8 cellular contexts compared by ENCODE assay signal in the genomic region with DNA sequence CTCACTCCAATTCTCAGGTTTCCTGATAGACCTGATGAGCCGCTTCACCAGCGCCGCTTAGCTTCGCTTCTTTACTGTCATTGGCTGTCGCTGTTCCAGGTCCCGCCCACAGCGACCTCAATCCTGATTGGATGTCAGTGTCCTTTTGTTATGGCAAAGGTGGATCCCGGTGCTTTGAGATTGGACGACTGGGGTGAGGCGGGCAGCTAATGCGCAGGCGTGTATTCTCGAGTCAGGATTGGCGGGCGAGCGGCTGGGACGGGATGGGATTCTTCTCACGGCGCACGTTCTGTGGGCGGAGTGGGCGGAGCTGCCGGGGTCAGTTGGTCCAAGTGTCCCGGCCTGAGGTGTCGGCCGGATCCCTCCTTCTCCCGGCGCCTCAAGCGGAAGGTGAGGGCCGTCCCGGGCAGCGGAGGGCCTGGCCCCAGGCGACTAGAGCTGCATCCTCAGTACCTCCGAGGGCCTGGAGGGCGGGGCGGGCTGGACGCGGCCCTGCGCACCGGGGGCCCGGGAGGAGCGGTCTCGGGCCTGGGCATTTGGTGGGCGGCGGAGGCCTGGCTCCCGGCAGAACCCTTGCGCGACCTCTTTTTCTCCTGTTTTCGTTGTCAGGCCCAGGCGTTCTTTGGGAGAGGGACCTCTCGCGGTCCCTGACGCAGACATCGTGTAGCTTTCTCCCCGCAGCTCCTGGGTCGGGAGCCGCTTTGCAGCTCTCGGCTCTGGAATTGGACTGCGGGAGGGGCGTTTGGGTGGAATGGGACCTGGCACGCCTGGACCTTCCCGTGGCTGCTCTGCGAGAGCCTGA. TPM values are rescaled to one million over a fixed set of nuclear protein-coding genes. Genes with fewer than 3 reads are reported as not detected.
DNase-seq lines count a peak whose midpoint lies in the region; ATAC-seq and TF ChIP-seq lines count a peak whose summit lies in the region.

A gene (plus strand): TSS at position 319 of the 802 bp plus-strand sequence. CDS start 5,525 bp downstream, outside the sequence.

- peak within 1 kb of the TSS; percentile 82 for H3K23ac ChIP-seq in IMR-90 (ENCODE audit: low read depth, low read length)

- peaks cover 14 to 31% of the 10 kb centered on the region in 2 experiments for H3K79me1 ChIP-seq in IMR-90 (ENCODE audit: low read depth in 1 of 2, low read length in 2 of 2)

- ATAC-seq in GM21528 (IDR thresholded peaks at IDR 0.05; ENCODE audit: low FRiP score, unreplicated experiment): peak; percentile 98
- peak; percentile 96 for ATAC-seq in IMR-90 (ENCODE audit: low read depth)

- WGBS in IMR-90 (ENCODE audit: extremely low coverage in 2 of 2, insufficient read length in 1 of 2), 2 experiments: 0% methylated on average over 33 of the region's 63 CpGs; no CpG with 5 or more reads in 1 of the 2 experiments

- H2AK5ac ChIP-seq in IMR-90 (ENCODE audit: low read depth, low read length): no peak within 1 kb of the TSS

- H3K27me3 ChIP-seq in IMR-90 (ENCODE audit: control insufficient read depth, insufficient read depth, low read length): no peaks in the 10 kb centered on the region

- H2AK9ac ChIP-seq in IMR-90 (replicated peaks; ENCODE audit: low read depth, low read length, poor library complexity): peak within 1 kb of the TSS; percentile 1

- POLR2A ChIA-PET in IMR-90 (lab: Charles Lee; ENCODE audit: unreplicated experiment): no interaction called here

- H2BK120ac ChIP-seq in IMR-90 (ENCODE audit: low read depth, low read length): 0 out of 2 replicates have a peak within 1 kb of the TSS, but pooled peaks have one; percentile 17

- intact Hi-C loops in IMR-90 (cut with micrococcal nuclease): loop anchor here (5.0 kb wide), 2 partner anchors 149 to 759 kb away; a partner anchor contains a TSS

- peak within 1 kb of the TSS; percentile 93 for H2AFZ ChIP-seq in IMR-90 (replicated peaks; ENCODE audit: low read length, poor library complexity)

- H2BK5ac ChIP-seq in IMR-90 (ENCODE audit: low read depth, low read length, poor library complexity, severe bottlenecking): peak within 1 kb of the TSS; percentile 62

- H2BK20ac ChIP-seq in IMR-90 (ENCODE audit: low read depth, low read length): no peak within 1 kb of the TSS

- in situ Hi-C loops in IMR-90 (cut with MboI; ENCODE audit: low sequenced_read_pairs): loop anchor here (25.0 kb wide), 2 partner anchors 464 to 764 kb away; a partner anchor contains a TSS

- H3K4me3 ChIP-seq in IMR-90 (ENCODE audit: insufficient read depth, low read depth, low read length) (peak within 1 kb of the TSS; percentile 75), epithelial cell of proximal tubule (ENCODE audit: low read depth, low read length) (peak within 1 kb of the TSS; percentile 76)

- H3K36me3 ChIP-seq in IMR-90 (ENCODE audit: control insufficient read depth, insufficient read depth, low read length): no peaks in the 10 kb centered on the region

- H3K18ac ChIP-seq in IMR-90 (ENCODE audit: low read depth, low read length): peak within 1 kb of the TSS; percentile 20

- peak within 1 kb of the TSS; percentile 98 for H3K4me2 ChIP-seq in IMR-90 (ENCODE audit: low read depth, low read length)

- H3K14ac ChIP-seq in IMR-90 (replicated peaks; ENCODE audit: low read depth, low read length): peak within 1 kb of the TSS; percentile 83

- peak within 1 kb of the TSS; percentile 48 to 91 for H4K8ac ChIP-seq in IMR-90 (ENCODE audit: low read depth in 2 of 2, low read length in 2 of 2)

- TF ChIP-seq POLR2A in IMR-90 (IDR thresholded peaks at IDR 0.05; ENCODE audit: low read depth, low read length): peak; percentile 79

- no peaks in the 10 kb centered on the region for H3K9me3 ChIP-seq in IMR-90 (ENCODE audit: control insufficient read depth, insufficient read depth, low read length)

- no peaks in the 10 kb centered on the region; the same call in 1 of the 2 replicates for H3K4me1 ChIP-seq in IMR-90 (ENCODE audit: control insufficient read depth, insufficient read depth, low read length)

- dilution Hi-C loops in IMR-90 (cut with HindIII; ENCODE audit: low sequenced_read_pairs, unreplicated experiment): no loop called here

- DNase-seq in DMS 273 (lab: John Stamatoyannopoulos, UW; ENCODE audit: unreplicated experiment) (peak; percentile 99), IMR-90 (peak; percentile 99), OCI-M1 (lab: John Stamatoyannopoulos, UW) (peak; percentile 99), epithelial cell of proximal tubule (ENCODE audit: low read depth) (peak; percentile 93), mucosa of gallbladder (ENCODE audit: low spot score) (peak; percentile 100)
- DNase-seq in activated T-cell treated with anti-CD3 and anti-CD28 coated beads, Interleukin-2, amount 50 U/mL, for 1 hour: peak; percentile 93
- DNase-seq in stimulated activated CD8-positive, alpha-beta memory T cell treated with anti-CD3 and anti-CD28 coated beads, Interleukin-4, amount 100 ng/mL, for 4 hours (ENCODE audit: low read depth in 2 of 2, low spot score in 1 of 2): peak; percentile 93 to 94

- peak within 1 kb of the TSS; percentile 81 for H3K9ac ChIP-seq in IMR-90 (ENCODE audit: low read depth, low read length)

- H4K5ac ChIP-seq in IMR-90 (ENCODE audit: low read depth, low read length): peak within 1 kb of the TSS; percentile 69

- no peak for TF ChIP-seq RAD21 in IMR-90 (IDR thresholded peaks at IDR 0.05; ENCODE audit: low read length)

- peak within 1 kb of the TSS; percentile 72 for H3K56ac ChIP-seq in IMR-90 (ENCODE audit: extremely low read depth, insufficient read depth, low read length)

- BruUV-seq in IMR-90 (replicated peaks; lab: Mats Ljungman, UMichigan): no TSS peak

- peaks cover 6% of the 10 kb centered on the region; the same call in 1 of the 2 replicates for H4K20me1 ChIP-seq in IMR-90 (ENCODE audit: insufficient read depth, low read length)

- peak within 1 kb of the TSS; percentile 43; the same call in 1 of the 3 replicates for H2BK15ac ChIP-seq in IMR-90 (ENCODE audit: low read depth, low read length)

- no peak for TF ChIP-seq CTCF in IMR-90 (conservative IDR thresholded peaks at IDR 0.05; ENCODE audit: low read depth, low read length)
- TF ChIP-seq CTCF in epithelial cell of proximal tubule (conservative IDR thresholded peaks at IDR 0.05; ENCODE audit: low read depth, low read length): no peak

- H3K9me1 ChIP-seq in IMR-90 (ENCODE audit: insufficient read depth, low read length): peaks cover 4% of the 10 kb centered on the region

- peak within 1 kb of the TSS; percentile 63 for H3K27ac ChIP-seq in IMR-90 (ENCODE audit: insufficient read depth, low read length)

- peak within 1 kb of the TSS; percentile 59 for H3K4ac ChIP-seq in IMR-90 (ENCODE audit: low read depth, low read length)

- peak within 1 kb of the TSS; percentile 42; the same call in 1 of the 2 replicates for H4K91ac ChIP-seq in IMR-90 (ENCODE audit: insufficient read depth, low read depth, low read length)

- CTCF ChIA-PET in IMR-90 (lab: Yijun Ruan, JAX): interaction anchor here (0.8 to 1.0 kb wide), 2 partner anchors 14 to 235 kb away, joined by 3 to 4 read pairs; no protein-coding TSS in a partner anchor

TF ChIP-seq in IMR-90, 13 proteins besides CTCF, POLR2A, EP300 and RAD21:
- TF ChIP-seq BHLHE40 (IDR thresholded peaks at IDR 0.05; ENCODE audit: low read depth, low read length) (peak; percentile 86; the same call in 1 of the 2 replicates), SMC3 (IDR thresholded peaks at IDR 0.05; ENCODE audit: low read depth, low read length) (no peak), FOS (IDR thresholded peaks at IDR 0.05; ENCODE audit: low read depth, low read length) (no peak), RCOR1 (IDR thresholded peaks at IDR 0.05; ENCODE audit: insufficient replicate concordance, low read length) (no peak), CEBPB (IDR thresholded peaks at IDR 0.05; ENCODE audit: low read depth, low read length) (no peak), MAZ (IDR thresholded peaks at IDR 0.05; ENCODE audit: borderline replicate concordance, low read depth, low read length) (no peak), MXI1 (IDR thresholded peaks at IDR 0.05; ENCODE audit: borderline replicate concordance, low read depth, low read length) (peak; percentile 17; the same call in 1 of the 2 replicates), NFE2L2 (IDR thresholded peaks at IDR 0.05; ENCODE audit: low read depth, low read length) (no peak), MAFK (IDR thresholded peaks at IDR 0.05; ENCODE audit: low read depth, low read length) (no peak)
- TF ChIP-seq, protein P1, sequence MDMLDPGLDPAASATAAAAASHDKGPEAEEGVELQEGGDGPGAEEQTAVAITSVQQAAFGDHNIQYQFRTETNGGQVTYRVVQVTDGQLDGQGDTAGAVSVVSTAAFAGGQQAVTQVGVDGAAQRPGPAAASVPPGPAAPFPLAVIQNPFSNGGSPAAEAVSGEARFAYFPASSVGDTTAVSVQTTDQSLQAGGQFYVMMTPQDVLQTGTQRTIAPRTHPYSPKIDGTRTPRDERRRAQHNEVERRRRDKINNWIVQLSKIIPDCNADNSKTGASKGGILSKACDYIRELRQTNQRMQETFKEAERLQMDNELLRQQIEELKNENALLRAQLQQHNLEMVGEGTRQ (IDR thresholded peaks at IDR 0.05; ENCODE audit: low read depth, low read length): 0 out of 2 replicates have a peak, but pooled peaks have one; percentile 1
- TF ChIP-seq, protein P2, sequence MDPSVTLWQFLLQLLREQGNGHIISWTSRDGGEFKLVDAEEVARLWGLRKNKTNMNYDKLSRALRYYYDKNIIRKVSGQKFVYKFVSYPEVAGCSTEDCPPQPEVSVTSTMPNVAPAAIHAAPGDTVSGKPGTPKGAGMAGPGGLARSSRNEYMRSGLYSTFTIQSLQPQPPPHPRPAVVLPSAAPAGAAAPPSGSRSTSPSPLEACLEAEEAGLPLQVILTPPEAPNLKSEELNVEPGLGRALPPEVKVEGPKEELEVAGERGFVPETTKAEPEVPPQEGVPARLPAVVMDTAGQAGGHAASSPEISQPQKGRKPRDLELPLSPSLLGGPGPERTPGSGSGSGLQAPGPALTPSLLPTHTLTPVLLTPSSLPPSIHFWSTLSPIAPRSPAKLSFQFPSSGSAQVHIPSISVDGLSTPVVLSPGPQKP (IDR thresholded peaks at IDR 0.05; ENCODE audit: borderline replicate concordance, low read depth, low read length): no peak

RNA-seq across cellular contexts. Expression of the gene that starts here (rescaled TPM):
- total RNA-seq in IMR-90 (2012; rRNA removed): 12.9 and 51.7 TPM in 2 replicates
- polyA plus RNA-seq in IMR-90 (2012; rRNA removed): 21.2 and 33.2 TPM in 2 replicates
- polyA plus RNA-seq in IMR-90 (2012; cell fraction: cytosol; rRNA removed): 2.3 and 2.8 TPM in 2 replicates
- 0.51 and 6.3 TPM in 2 replicates for polyA plus RNA-seq in IMR-90 (2012; cell fraction: nucleus; rRNA removed; ENCODE audit: low replicate concordance)
- 68.3 and 79.8 TPM in 2 replicates for total RNA-seq in epithelial cell of proximal tubule
- 68.5 TPM for total RNA-seq in mucosa of gallbladder

Comparison
In these comparisons a context has a peak if more than half of its experiments do, and no peak if none do; other contexts are left out.
1. Peak in every context shown above with its lines: DNase-seq, ATAC-seq, H3K4me3 ChIP-seq and H3K27ac ChIP-seq.